Comparison of ENCODE assay signal across 10 cellular contexts in genomic region chr7:13742719-13743640, GRCh38.
DNase-seq lines count a peak whose midpoint lies in the region; ATAC-seq and TF ChIP-seq lines count a peak whose summit lies in the region.
"Had no signal": no experiment of that assay in that cellular context is flagged by ENCODE, and none has a peak within 500 bp of the region (broad histone marks: within the 10 kb centered on the region; RNA-seq: fewer than 3 reads in every experiment).

No MANE protein-coding gene starts in this region.

- DNase-seq in GM13977 (ENCODE audit: low spot score) (no peak), NCI-H2171 (lab: John Stamatoyannopoulos, UW) (peak; percentile 30), brain microvascular endothelial cell (peak; percentile 66), kidney epithelial cell (ENCODE audit: low read depth) (peak; percentile 1), upper lobe of right lung (no peak)
- DNase-seq: naive B cell had no signal

- H3K4me1 ChIP-seq in upper lobe of right lung: peaks cover 19% of the 10 kb centered on the region

- no peak overlapping the region for H3K4me3 ChIP-seq in brain microvascular endothelial cell (ENCODE audit: low read depth, low read length)
- H3K4me3 ChIP-seq in kidney epithelial cell (ENCODE audit: low read depth, low read length): no peak overlapping the region
- H3K4me3 ChIP-seq in upper lobe of right lung: no peak overlapping the region
- H3K4me3 ChIP-seq: SJSA1 had no signal

- in situ Hi-C loops in GM13977 (cut with MboI; ENCODE audit: low pct_unique_long_range_greater_than_20kb, low sequenced_read_pairs, unreplicated experiment): no loop called here
- in situ Hi-C loops in brain microvascular endothelial cell (cut with HindIII; ENCODE audit: low pct_ligation_motif_present, low sequenced_read_pairs): no loop called here

- H3K9me3 ChIP-seq in upper lobe of right lung: no peaks in the 10 kb centered on the region
- H3K9me3 ChIP-seq: SJSA1 had no signal

- TF ChIP-seq CTCF in GM13977 (IDR thresholded peaks at IDR 0.05; ENCODE audit: extremely low read depth, insufficient read depth, missing control alignments) (peak; percentile 38), brain microvascular endothelial cell (IDR thresholded peaks at IDR 0.05; ENCODE audit: low read depth, low read length, missing control alignments) (peak; percentile 70), kidney epithelial cell (IDR thresholded peaks at IDR 0.05; ENCODE audit: insufficient read depth, low read length, poor library complexity, severe bottlenecking) (peak; percentile 67), upper lobe of right lung (IDR thresholded peaks at IDR 0.05) (peak; percentile 58)

- intact Hi-C loops in upper lobe of right lung (cut with DNase I): no loop called here

- ATAC-seq in upper lobe of right lung (peak; percentile 92), GM18873 (IDR thresholded peaks at IDR 0.05; ENCODE audit: low FRiP score, unreplicated experiment) (no peak), GM19324 (IDR thresholded peaks at IDR 0.05; ENCODE audit: low FRiP score, unreplicated experiment) (no peak), HG02759 (IDR thresholded peaks at IDR 0.05; ENCODE audit: unreplicated experiment) (no peak)

- H3K27ac ChIP-seq in brain microvascular endothelial cell: peak overlapping the region; percentile 43
- peak overlapping the region; percentile 32 for H3K27ac ChIP-seq in upper lobe of right lung
- H3K27ac ChIP-seq: SJSA1 had no signal

- H3K27me3 ChIP-seq in brain microvascular endothelial cell (replicated peaks): no peaks in the 10 kb centered on the region
- H3K27me3 ChIP-seq in kidney epithelial cell (ENCODE audit: control insufficient read depth, insufficient read depth, low read length): no peaks in the 10 kb centered on the region
- H3K27me3 ChIP-seq in upper lobe of right lung: no peaks in the 10 kb centered on the region
- H3K27me3 ChIP-seq: SJSA1 had no signal

- no peaks in the 10 kb centered on the region for H3K36me3 ChIP-seq in brain microvascular endothelial cell (replicated peaks)
- no peaks in the 10 kb centered on the region for H3K36me3 ChIP-seq in kidney epithelial cell (ENCODE audit: control insufficient read depth, insufficient read depth, low read length)
- no peaks in the 10 kb centered on the region for H3K36me3 ChIP-seq in upper lobe of right lung
- H3K36me3 ChIP-seq: SJSA1 had no signal

Comparison
In these comparisons a context has a peak if more than half of its experiments do, and no peak if none do; other contexts are left out.
1. DNase-seq: peak in NCI-H2171 (single experiment), brain microvascular endothelial cell (single experiment) and kidney epithelial cell (single experiment); none in GM13977 (single experiment) and upper lobe of right lung (single experiment).
2. Peak in every context shown above with its lines, with median percentiles within 50 percentile points of each other: CTCF ChIP-seq.